In genomic region chr6:27477318-27478013, GRCh38 we compare ENCODE assay signal across 10 cellular contexts. TPM values are rescaled to one million over a fixed set of nuclear protein-coding genes. Genes with fewer than 3 reads are reported as not detected.
A peak's percentile ranks its signal among the peaks of the same experiment; 100 is the strongest.
DNase-seq lines count a peak whose midpoint lies in the region; ATAC-seq and TF ChIP-seq lines count a peak whose summit lies in the region.
"Had no signal": no experiment of that assay in that cellular context is flagged by ENCODE, and none has a peak within 500 bp of the region (broad histone marks: within the 10 kb centered on the region; RNA-seq: fewer than 3 reads in every experiment).

No MANE protein-coding gene starts in this region.

- intact Hi-C loops in right cardiac atrium (cut with DNase I): loop anchor here in 2 of 4 donors (10.0 kb wide), 2 partner anchors 293 to 1447 kb away; partner anchors contain the start of gene TRIM27 (in 1 of the 2)
- intact Hi-C loops in left ventricle myocardium superior (cut with micrococcal nuclease): no loop called here
- intact Hi-C loops in vagina (cut with DNase I): loop anchor here (10.0 kb wide), 2 partner anchors 303 to 343 kb away; a partner anchor contains a TSS

- H3K27me3 ChIP-seq in right cardiac atrium (ENCODE audit: control insufficient read depth, insufficient read depth) (no peaks in the 10 kb centered on the region), vagina (no peaks in the 10 kb centered on the region)

- no peaks in the 10 kb centered on the region for H3K9me3 ChIP-seq in right cardiac atrium (ENCODE audit: control insufficient read depth, low read length)
- H3K9me3 ChIP-seq in iPS-18c (ENCODE audit: control insufficient read depth, insufficient read depth, low read length): no peaks in the 10 kb centered on the region
- H3K9me3 ChIP-seq in vagina: no peaks in the 10 kb centered on the region

- ATAC-seq in right cardiac atrium (no peak), left ventricle myocardium superior (no peak)

- H3K4me3 ChIP-seq in right cardiac atrium (ENCODE audit: low read length) (peak overlapping the region; percentile 92), WI38 (ENCODE audit: low read depth, low read length) (peak overlapping the region; percentile 91), iPS-18c (ENCODE audit: insufficient read depth, low read depth, low read length) (peak overlapping the region; percentile 57; the same call in 1 of the 2 replicates), vagina (peak overlapping the region; percentile 50 to 73)

- TF ChIP-seq POLR2A in vagina (IDR thresholded peaks at IDR 0.05): no peak

- H3K27ac ChIP-seq in right cardiac atrium (ENCODE audit: low read length): no peak overlapping the region
- peak overlapping the region; percentile 98 for H3K27ac ChIP-seq in vagina

- no peaks in the 10 kb centered on the region for H3K4me1 ChIP-seq in right cardiac atrium (ENCODE audit: control insufficient read depth, insufficient read depth, low read length)
- peaks cover 11% of the 10 kb centered on the region for H3K4me1 ChIP-seq in vagina

- DNase-seq in right cardiac atrium (no peak), left ventricle myocardium superior (no peak), vagina (ENCODE audit: extremely low spot score in 2 of 2) (no peak), KG1 (lab: John Stamatoyannopoulos, UW) (no peak), NCI-H1048 (lab: John Stamatoyannopoulos, UW) (no peak), NCI-H2029 (lab: John Stamatoyannopoulos, UW) (no peak)
- DNase-seq: COR-L47, NCI-H1694 had no signal

- no peaks in the 10 kb centered on the region for H3K36me3 ChIP-seq in vagina

- TF ChIP-seq CTCF in WI38 (IDR thresholded peaks at IDR 0.05; ENCODE audit: low read depth, low read length) (no peak), vagina (IDR thresholded peaks at IDR 0.05) (no peak)

- 62% methylated on average over 8 of the region's 8 CpGs for whole genome bisulfite sequencing in right cardiac atrium

RNA-seq across cellular contexts. Expression of gene ZNF184, which starts 4.6 kb away (rescaled TPM):
- 1 to 10 TPM; 3.3 to 5.1 (median 4.5) TPM for total RNA-seq in right cardiac atrium
- 1.9 TPM for polyA plus RNA-seq in right cardiac atrium
- total RNA-seq in left ventricle myocardium superior: 4.1 TPM
- 4.4 TPM for total RNA-seq in vagina
